ENCODE assay signal across 20 cellular contexts in genomic region chr6:105836889-105837288, GRCh38.
DNase-seq lines count a peak whose midpoint lies in the region; ATAC-seq and TF ChIP-seq lines count a peak whose summit lies in the region.
"Had no signal": no experiment of that assay in that cellular context is flagged by ENCODE, and none has a peak within 500 bp of the region (broad histone marks: within the 10 kb centered on the region; RNA-seq: fewer than 3 reads in every experiment).

No MANE protein-coding gene starts in this region.

- H3K4me1 ChIP-seq in smooth muscle cell (ENCODE audit: low read depth): no peaks in the 10 kb centered on the region
- H3K4me1 ChIP-seq: Caco-2, Peyer's patch had no signal

- peak overlapping the region; percentile 47 for H3K27ac ChIP-seq in smooth muscle cell (ENCODE audit: low read depth)
- H3K27ac ChIP-seq: Peyer's patch, SK-N-MC had no signal

- H3K4me3 ChIP-seq in smooth muscle cell: no peak overlapping the region
- H3K4me3 ChIP-seq: GM23338, Peyer's patch, SK-N-MC had no signal

- no peak overlapping the region for H3K4me2 ChIP-seq in smooth muscle cell
- H3K4me2 ChIP-seq: GM23338 had no signal

- POLR2A ChIA-PET in activated B cell treated with CpG ODN at 0.5 μM for 24 hours (lab: Charles Lee): no interaction called here

- TF ChIP-seq CTCF in activated B cell treated with CpG ODN at 0.5 μM for 24 hours (IDR thresholded peaks at IDR 0.05) (no peak), smooth muscle cell (IDR thresholded peaks at IDR 0.05; ENCODE audit: borderline replicate concordance, insufficient read depth, poor library complexity, severe bottlenecking) (no peak), GM13977 (IDR thresholded peaks at IDR 0.05; ENCODE audit: extremely low read depth, insufficient read depth, missing control alignments) (no peak)

- H3F3A ChIP-seq in smooth muscle cell (ENCODE audit: low read depth): no peaks in the 10 kb centered on the region

- in situ Hi-C loops in GM13977 (cut with MboI; ENCODE audit: low pct_unique_long_range_greater_than_20kb, low sequenced_read_pairs, unreplicated experiment): no loop called here

- H3K9me3 ChIP-seq in smooth muscle cell (replicated peaks; ENCODE audit: low read depth): no peaks in the 10 kb centered on the region
- H3K9me3 ChIP-seq: Caco-2, Peyer's patch had no signal

- H3K27me3 Mint-ChIP-seq in activated B cell treated with CpG ODN at 0.5 μM for 24 hours: no peaks in the 10 kb centered on the region
- H3K27me3 Mint-ChIP-seq: CD4-positive, CD25-positive, alpha-beta regulatory T cell had no signal

- no peaks in the 10 kb centered on the region for H3K27me3 ChIP-seq in smooth muscle cell (ENCODE audit: low read depth)
- H3K27me3 ChIP-seq: Peyer's patch had no signal

- H3K4me3 Mint-ChIP-seq in activated B cell treated with CpG ODN at 0.5 μM for 24 hours: no peak overlapping the region
- H3K4me3 Mint-ChIP-seq: CD4-positive, CD25-positive, alpha-beta regulatory T cell; GM23338 had no signal

- intact Hi-C loops in activated B cell treated with CpG ODN at 0.5 μM for 24 hours (cut with micrococcal nuclease): loop anchor here (5.0 kb wide), 1 partner anchor 155 kb away; no protein-coding TSS in a partner anchor

- no peak overlapping the region for H2AFZ ChIP-seq in smooth muscle cell (ENCODE audit: low read depth)
- H2AFZ ChIP-seq: GM23338 had no signal

- peaks cover 20% of the 10 kb centered on the region for H3K4me1 Mint-ChIP-seq in activated B cell treated with CpG ODN at 0.5 μM for 24 hours

- WGBS in smooth muscle cell (ENCODE audit: low lambda C conversion rate): 76% methylated on average over 5 of the region's 5 CpGs

- no peaks in the 10 kb centered on the region for H3K9me3 Mint-ChIP-seq in activated B cell treated with CpG ODN at 0.5 μM for 24 hours
- H3K9me3 Mint-ChIP-seq: GM23338 had no signal

- peak overlapping the region; percentile 47 for H3K27ac Mint-ChIP-seq in activated B cell treated with CpG ODN at 0.5 μM for 24 hours
- H3K27ac Mint-ChIP-seq: CD4-positive, CD25-positive, alpha-beta regulatory T cell; GM23338 had no signal

- H3K36me3 Mint-ChIP-seq in activated B cell treated with CpG ODN at 0.5 μM for 24 hours (ENCODE audit: low read depth): no peaks in the 10 kb centered on the region
- H3K36me3 Mint-ChIP-seq: CD4-positive, CD25-positive, alpha-beta regulatory T cell had no signal

- H3K9ac ChIP-seq in smooth muscle cell (ENCODE audit: low read depth): no peak overlapping the region

- no peak for ATAC-seq in activated B cell treated with CpG ODN at 0.5 μM for 24 hours (ENCODE audit: low read depth)
- ATAC-seq in GM21526 (IDR thresholded peaks at IDR 0.05; ENCODE audit: low FRiP score, unreplicated experiment): no peak
- ATAC-seq in HG02623 (IDR thresholded peaks at IDR 0.05; ENCODE audit: unreplicated experiment): no peak
- ATAC-seq: GM23338, HepG2 had no signal

- no peaks in the 10 kb centered on the region for H3K79me2 ChIP-seq in smooth muscle cell (ENCODE audit: low read depth)

- CTCF ChIA-PET in activated B cell treated with CpG ODN at 0.5 μM for 24 hours (lab: Charles Lee): no interaction called here

- H4K20me1 ChIP-seq in smooth muscle cell (ENCODE audit: low read depth): no peaks in the 10 kb centered on the region

- no peaks in the 10 kb centered on the region for H3K36me3 ChIP-seq in smooth muscle cell (ENCODE audit: low read depth)
- H3K36me3 ChIP-seq: Peyer's patch had no signal

- DNase-seq in HCEC 1CT (peak; percentile 9), activated B cell treated with CpG ODN at 0.5 μM for 24 hours (no peak), kidney tubule cell (ENCODE audit: low spot score) (peak; percentile 55), smooth muscle cell (lab: John Stamatoyannopoulos, UW; ENCODE audit: unreplicated experiment) (no peak), GM13977 (ENCODE audit: low spot score) (no peak)
- DNase-seq: AML-193; Caco-2; CD4-positive, CD25-positive, alpha-beta regulatory T cell; DMS53; NCI-H1048; NCI-H1436 treated with DMSO at 0.1 percent for 48 hours; NCI-H2081; NCI-H774; Peyer's patch; Right ventricle myocardium superior had no signal

Comparison
In these comparisons a context has a peak if more than half of its experiments do, and no peak if none do; other contexts are left out.
1. DNase-seq: peak in HCEC 1CT (single experiment) and kidney tubule cell (single experiment); none in activated B cell treated with CpG ODN at 0.5 μM for 24 hours (single experiment), smooth muscle cell (single experiment) and GM13977 (single experiment).